Comparison of ENCODE assay signal across 18 cellular contexts in genomic region chr21:44408226-44408625, GRCh38. TPM values are rescaled to one million over a fixed set of nuclear protein-coding genes. Genes with fewer than 3 reads are reported as not detected.
DNase-seq lines count a peak whose midpoint lies in the region; ATAC-seq and FAIRE-seq lines count a peak whose summit lies in the region.
"Had no signal": no experiment of that assay in that cellular context is flagged by ENCODE, and none has a peak within 500 bp of the region (broad histone marks: within the 10 kb centered on the region; RNA-seq: fewer than 3 reads in every experiment).

No MANE protein-coding gene starts in this region.

- H3K27ac ChIP-seq in SJCRH30, result no peak overlapping the region

- no peak for DNase-seq in activated naive CD8-positive, alpha-beta T cell treated with anti-CD3 and anti-CD28 coated beads for 36 hours
- DNase-seq in activated naive CD8-positive, alpha-beta T cell treated with anti-CD3 and anti-CD28 coated beads, Interleukin-2, amount 50 U/mL, for 24 hours, result no peak
- peak; percentile 37 to 40 for DNase-seq in SJCRH30
- DNase-seq in mesenteric fat pad (ENCODE audit: low spot score), result peak; percentile 18
- peak; percentile 26 for DNase-seq in urothelium cell line (ENCODE audit: low spot score)
- no peak for DNase-seq in NCI-H2227 treated with DMSO at 0.1 percent for 48 hours (lab: John Stamatoyannopoulos, UW)
- DNase-seq in NCI-H2171 (lab: John Stamatoyannopoulos, UW), result no peak
- DNase-seq: ACHN, C1 segment of cervical spinal cord, DMS79 treated with DMSO at 0.1 percent for 48 hours, KBM-7, NCI-H1417 treated with DMSO at 0.1 percent for 48 hours, NCI-H187 treated with DMSO at 0.1 percent for 48 hours, NCI-H345, NCI-H524 treated with DMSO at 0.1 percent for 48 hours, PC-3 had no signal

- H3K27me3 ChIP-seq in SJCRH30, result no peaks in the 10 kb centered on the region

- 0 out of 2 replicates have a peak, but pooled peaks cover 4% of the 10 kb centered on the region for H3K9me3 ChIP-seq in SJCRH30 (replicated peaks)

- no peaks in the 10 kb centered on the region for H3K27me3 Mint-ChIP-seq in activated naive CD8-positive, alpha-beta T cell treated with anti-CD3 and anti-CD28 coated beads for 36 hours
- no peaks in the 10 kb centered on the region for H3K27me3 Mint-ChIP-seq in activated naive CD8-positive, alpha-beta T cell treated with anti-CD3 and anti-CD28 coated beads, Interleukin-2, amount 50 U/mL, for 24 hours

- H3K9me3 Mint-ChIP-seq in activated naive CD8-positive, alpha-beta T cell treated with anti-CD3 and anti-CD28 coated beads for 36 hours, result peaks cover 3% of the 10 kb centered on the region
- no peaks in the 10 kb centered on the region for H3K9me3 Mint-ChIP-seq in activated naive CD8-positive, alpha-beta T cell treated with anti-CD3 and anti-CD28 coated beads, Interleukin-2, amount 50 U/mL, for 24 hours

- H3K4me1 Mint-ChIP-seq in activated naive CD8-positive, alpha-beta T cell treated with anti-CD3 and anti-CD28 coated beads for 36 hours, result peaks cover 7% of the 10 kb centered on the region
- peaks cover 8% of the 10 kb centered on the region for H3K4me1 Mint-ChIP-seq in activated naive CD8-positive, alpha-beta T cell treated with anti-CD3 and anti-CD28 coated beads, Interleukin-2, amount 50 U/mL, for 24 hours

- FAIRE-seq in urothelium cell line (lab: Jason Lieb, UNC), result no peak
- FAIRE-seq: H54, HepG2 had no signal

- H3K4me1 ChIP-seq in SJCRH30, result peaks cover 2% of the 10 kb centered on the region; the same call in 1 of the 2 replicates

- H3K36me3 Mint-ChIP-seq in activated naive CD8-positive, alpha-beta T cell treated with anti-CD3 and anti-CD28 coated beads for 36 hours, result peaks cover 3% of the 10 kb centered on the region
- H3K36me3 Mint-ChIP-seq in activated naive CD8-positive, alpha-beta T cell treated with anti-CD3 and anti-CD28 coated beads, Interleukin-2, amount 50 U/mL, for 24 hours (ENCODE audit: low read depth), result no peaks in the 10 kb centered on the region

- H3K27ac Mint-ChIP-seq in activated naive CD8-positive, alpha-beta T cell treated with anti-CD3 and anti-CD28 coated beads for 36 hours, result peak overlapping the region; percentile 59
- no peak overlapping the region for H3K27ac Mint-ChIP-seq in activated naive CD8-positive, alpha-beta T cell treated with anti-CD3 and anti-CD28 coated beads, Interleukin-2, amount 50 U/mL, for 24 hours

- ATAC-seq in activated naive CD8-positive, alpha-beta T cell treated with anti-CD3 and anti-CD28 coated beads, Interleukin-2, amount 50 U/mL, for 24 hours, result no peak
- ATAC-seq: HepG2, PC-3 had no signal

- no peaks in the 10 kb centered on the region for H3K36me3 ChIP-seq in SJCRH30

- H3K4me3 Mint-ChIP-seq in activated naive CD8-positive, alpha-beta T cell treated with anti-CD3 and anti-CD28 coated beads for 36 hours, result no peak overlapping the region
- H3K4me3 Mint-ChIP-seq in activated naive CD8-positive, alpha-beta T cell treated with anti-CD3 and anti-CD28 coated beads, Interleukin-2, amount 50 U/mL, for 24 hours, result no peak overlapping the region

- H3K4me3 ChIP-seq in SJCRH30, result no peak overlapping the region

RNA-seq across cellular contexts. Expression of gene LRRC3, which starts 47.1 kb away (rescaled TPM):
- total RNA-seq in activated naive CD8-positive, alpha-beta T cell treated with anti-CD3 and anti-CD28 coated beads for 36 hours, result 1 to 10 TPM; 1.8 to 1.9 TPM
- not detected in 2 replicates for total RNA-seq in SJCRH30 (2014; rRNA removed; shearing (Covaris generic))
- total RNA-seq in mesenteric fat pad, result 3.8 TPM

RNA-seq across cellular contexts. Expression of gene TRPM2, which starts 54.8 kb away (rescaled TPM):
- total RNA-seq in activated naive CD8-positive, alpha-beta T cell treated with anti-CD3 and anti-CD28 coated beads for 36 hours, result 1 to 10 TPM; 2.9 to 3.7 TPM
- total RNA-seq in SJCRH30 (2014; rRNA removed; shearing (Covaris generic)), result 0.61 and 0.87 TPM in 2 replicates
- total RNA-seq in mesenteric fat pad, result 12.0 TPM

Comparison
In these comparisons a context has a peak if more than half of its experiments do, and no peak if none do; other contexts are left out.
1. DNase-seq: peak in SJCRH30 (2 of 2), mesenteric fat pad (single experiment) and urothelium cell line (single experiment); none in activated naive CD8-positive, alpha-beta T cell treated with anti-CD3 and anti-CD28 coated beads for 36 hours (single experiment), activated naive CD8-positive, alpha-beta T cell treated with anti-CD3 and anti-CD28 coated beads, Interleukin-2, amount 50 U/mL, for 24 hours (single experiment), NCI-H2227 treated with DMSO at 0.1 percent for 48 hours (single experiment) and NCI-H2171 (single experiment).